ENCODE assay signal across 16 cellular contexts in the genomic region with DNA sequence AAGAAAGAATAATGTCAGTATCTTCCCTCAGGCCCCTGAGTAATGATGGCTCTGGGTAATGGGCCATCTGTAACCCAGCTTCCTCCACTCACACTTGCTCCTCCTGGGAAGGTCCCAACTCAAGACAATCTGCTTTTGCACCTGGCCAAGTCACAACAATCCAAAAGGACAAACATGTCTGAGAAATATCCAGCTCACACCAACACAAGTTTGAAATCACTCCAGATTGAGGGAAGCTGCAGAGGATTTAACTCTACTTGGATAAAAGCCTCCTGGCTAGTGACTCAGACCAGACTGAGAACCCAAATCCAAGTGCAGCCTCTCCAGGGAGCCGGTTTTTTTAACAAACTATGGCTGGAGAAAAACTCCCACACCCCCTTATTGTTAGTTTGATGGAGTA. TPM values are rescaled to one million over a fixed set of nuclear protein-coding genes. Genes with fewer than 3 reads are reported as not detected.
DNase-seq lines count a peak whose midpoint lies in the region; ATAC-seq and TF ChIP-seq lines count a peak whose summit lies in the region.
"Had no signal": no experiment of that assay in that cellular context is flagged by ENCODE, and none has a peak within 500 bp of the region (broad histone marks: within the 10 kb centered on the region; RNA-seq: fewer than 3 reads in every experiment).

No MANE protein-coding gene starts in this region.

- no peaks in the 10 kb centered on the region for H3K27me3 ChIP-seq in brain microvascular endothelial cell (replicated peaks)
- no peaks in the 10 kb centered on the region for H3K27me3 ChIP-seq in CD8-positive, alpha-beta T cell (ENCODE audit: insufficient read depth, low read length)
- H3K27me3 ChIP-seq: neural progenitor cell, tibial artery had no signal

- peaks cover 25% of the 10 kb centered on the region for H3K4me1 Mint-ChIP-seq in CD8-positive, alpha-beta T cell (ENCODE audit: low read depth)
- H3K4me1 Mint-ChIP-seq: neural progenitor cell had no signal

- in situ Hi-C loops in brain microvascular endothelial cell (cut with HindIII; ENCODE audit: low pct_ligation_motif_present, low sequenced_read_pairs): no loop called here

- no peak for TF ChIP-seq CTCF in brain microvascular endothelial cell (IDR thresholded peaks at IDR 0.05; ENCODE audit: low read depth, low read length, missing control alignments)
- no peak for TF ChIP-seq CTCF in CD8-positive, alpha-beta T cell (IDR thresholded peaks at IDR 0.05)

- DNase-seq in NCI-H524 (lab: John Stamatoyannopoulos, UW) (peak; percentile 12 to 42), NCI-H524 treated with DMSO at 0.1 percent for 48 hours (lab: John Stamatoyannopoulos, UW) (no peak), brain microvascular endothelial cell (peak; percentile 70), left cardiac atrium (no peak), superior temporal gyrus (ENCODE audit: extremely low spot score) (peak; percentile 60), activated gamma-delta T cell (lab: John Stamatoyannopoulos, UW) (no peak)
- DNase-seq in CD8-positive, alpha-beta T cell: no peak
- DNase-seq: 8988T, foreskin melanocyte, NCI-H1930, tibial artery, WERI-Rb-1 had no signal

- no peak overlapping the region for H3K4me3 ChIP-seq in brain microvascular endothelial cell (ENCODE audit: low read depth, low read length)
- no peak overlapping the region for H3K4me3 ChIP-seq in CD8-positive, alpha-beta T cell (ENCODE audit: low read depth, low read length)
- H3K4me3 ChIP-seq: neural progenitor cell, tibial artery had no signal

- ATAC-seq in left cardiac atrium: peak; percentile 60 to 73
- no peak for ATAC-seq in CD8-positive, alpha-beta T cell
- no peak for ATAC-seq in GM19467 (IDR thresholded peaks at IDR 0.05; ENCODE audit: unreplicated experiment)

- peaks cover 2% of the 10 kb centered on the region for H3K27me3 Mint-ChIP-seq in CD8-positive, alpha-beta T cell (ENCODE audit: low read depth)
- H3K27me3 Mint-ChIP-seq: central memory CD8-positive, alpha-beta T cell had no signal

- intact Hi-C loops in left cardiac atrium (cut with DNase I): no loop called here
- intact Hi-C loops in CD8-positive, alpha-beta T cell (cut with DNase I, micrococcal nuclease): no loop called here

- peak overlapping the region; percentile 89 for H3K27ac ChIP-seq in brain microvascular endothelial cell
- H3K27ac ChIP-seq in CD8-positive, alpha-beta T cell (ENCODE audit: low read depth, low read length): no peak overlapping the region
- H3K27ac ChIP-seq: neural progenitor cell, tibial artery, WERI-Rb-1 had no signal

- H3K27ac Mint-ChIP-seq in CD8-positive, alpha-beta T cell: no peak overlapping the region
- H3K27ac Mint-ChIP-seq: neural progenitor cell had no signal

- peaks cover 35% of the 10 kb centered on the region for H3K36me3 ChIP-seq in brain microvascular endothelial cell (replicated peaks)
- no peaks in the 10 kb centered on the region for H3K36me3 ChIP-seq in CD8-positive, alpha-beta T cell (ENCODE audit: insufficient read depth, low read length)
- H3K36me3 ChIP-seq: neural progenitor cell, WERI-Rb-1 had no signal

- POLR2A ChIA-PET in CD8-positive, alpha-beta T cell (lab: Charles Lee): interaction anchor here (0.7 kb wide), 1 partner anchor 15 kb away, joined by 3 read pairs; no protein-coding TSS in a partner anchor

- no peaks in the 10 kb centered on the region for H3K36me3 Mint-ChIP-seq in CD8-positive, alpha-beta T cell
- H3K36me3 Mint-ChIP-seq: neural progenitor cell had no signal

- H3K9me3 Mint-ChIP-seq in CD8-positive, alpha-beta T cell: no peaks in the 10 kb centered on the region
- H3K9me3 Mint-ChIP-seq: central memory CD8-positive, alpha-beta T cell had no signal

- no peak overlapping the region for H3K4me3 Mint-ChIP-seq in CD8-positive, alpha-beta T cell
- H3K4me3 Mint-ChIP-seq: central memory CD8-positive, alpha-beta T cell; neural progenitor cell had no signal

- H3K9me3 ChIP-seq in CD8-positive, alpha-beta T cell (ENCODE audit: low read length): no peaks in the 10 kb centered on the region
- H3K9me3 ChIP-seq: tibial artery had no signal

- CTCF ChIA-PET in CD8-positive, alpha-beta T cell (lab: Charles Lee): no interaction called here

- peaks cover 21% of the 10 kb centered on the region for H3K4me1 ChIP-seq in CD8-positive, alpha-beta T cell (ENCODE audit: insufficient read depth, low read length)

RNA-seq across cellular contexts. Expression of a gene that starts 34.2 kb away (rescaled TPM):
- 100 to 1,000 TPM; 172 to 187 TPM for total RNA-seq in left cardiac atrium
- 100 to 1,000 TPM; 155 to 161 TPM for total RNA-seq in CD8-positive, alpha-beta T cell

RNA-seq across cellular contexts. Expression of a gene that starts 45.3 kb away (rescaled TPM):
- 10 to 100 TPM; 29.4 to 42.1 TPM for total RNA-seq in left cardiac atrium
- total RNA-seq in CD8-positive, alpha-beta T cell: not detected
- total RNA-seq: SK-MEL-5 had no signal

Comparison
In these comparisons a context has a peak if more than half of its experiments do, and no peak if none do; other contexts are left out.
1. DNase-seq: peak in NCI-H524 (2 of 2), brain microvascular endothelial cell (single experiment) and superior temporal gyrus (single experiment); none in NCI-H524 treated with DMSO at 0.1 percent for 48 hours (single experiment), left cardiac atrium (single experiment), CD8-positive, alpha-beta T cell (0 of 7) and activated gamma-delta T cell (single experiment).
2. ATAC-seq: peak in left cardiac atrium (2 of 2); none in CD8-positive, alpha-beta T cell (single experiment) and GM19467 (single experiment).
3. RNA of a gene that starts 45.3 kb away (total RNA-seq): 29.4 to 42.1 TPM in left cardiac atrium; not detected in CD8-positive, alpha-beta T cell; every median in the first group is over 10 times any median in the second.